In the genomic region with DNA sequence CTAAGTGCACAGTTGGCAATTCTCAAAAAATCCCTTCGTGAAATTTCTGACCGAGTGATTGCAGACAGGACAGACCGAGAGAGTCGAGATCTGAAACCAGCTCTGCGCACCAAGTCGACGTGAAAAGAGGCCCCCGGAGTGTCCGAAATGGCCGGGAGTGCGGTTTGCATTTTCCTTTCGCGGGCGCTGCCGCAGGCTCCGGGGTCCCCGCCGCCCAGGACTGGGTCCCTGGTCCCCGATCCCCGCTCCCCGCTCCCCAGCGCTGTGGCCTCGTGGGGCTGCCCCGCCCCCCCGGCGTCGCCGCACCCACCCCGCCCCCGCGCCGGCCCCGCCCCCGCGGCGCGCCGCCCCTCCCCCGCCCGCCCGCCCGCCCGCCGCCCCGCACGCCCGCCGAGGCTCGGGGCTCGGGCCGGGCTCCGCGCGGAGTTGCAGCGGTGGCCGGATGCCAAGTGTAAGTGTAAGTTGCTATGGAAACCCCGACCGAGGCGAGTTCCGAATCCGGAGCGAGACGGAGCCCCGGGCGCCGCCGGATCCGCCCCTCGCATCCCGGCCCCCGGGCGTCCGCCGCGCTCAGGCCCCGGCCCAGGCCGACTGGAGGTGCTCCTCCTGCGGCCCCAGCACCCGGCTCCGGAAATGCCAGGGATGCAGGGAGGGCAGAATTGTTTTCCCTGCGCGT, we compare ENCODE assay signal across 8 cellular contexts. TPM values are rescaled to one million over a fixed set of nuclear protein-coding genes. Genes with fewer than 3 reads are reported as not detected.
DNase-seq lines count a peak whose midpoint lies in the region; ATAC-seq, FAIRE-seq and TF ChIP-seq lines count a peak whose summit lies in the region.

No MANE protein-coding gene starts in this region.

- H3K36me3 Mint-ChIP-seq in activated CD4-positive, alpha-beta memory T cell treated with anti-CD3 and anti-CD28 coated beads for 36 hours, result peaks cover 27% of the 10 kb centered on the region

- intact Hi-C loops in activated CD4-positive, alpha-beta memory T cell treated with anti-CD3 and anti-CD28 coated beads for 36 hours (cut with micrococcal nuclease), result loop anchor here (1.0 to 2.0 kb wide), 3 partner anchors 8 to 15 kb away; partner anchors contain the start of gene COMMD3
- intact Hi-C loops in HepG2 (cut with micrococcal nuclease; ENCODE audit: unreplicated experiment), result loop anchor here (2.0 to 10.0 kb wide), 2 partner anchors 15 to 189 kb away; no protein-coding TSS in a partner anchor

- H3K4me1 Mint-ChIP-seq in activated CD4-positive, alpha-beta memory T cell treated with anti-CD3 and anti-CD28 coated beads for 36 hours (ENCODE audit: low read depth), result peaks cover 37% of the 10 kb centered on the region

- H3K27ac Mint-ChIP-seq in activated CD4-positive, alpha-beta memory T cell treated with anti-CD3 and anti-CD28 coated beads for 36 hours, result peak overlapping the region; percentile 76

- WGBS in HepG2 (ENCODE audit: low lambda C conversion rate), result 0% methylated on average over 11 of the region's 82 CpGs

- H3K9me3 Mint-ChIP-seq in activated CD4-positive, alpha-beta memory T cell treated with anti-CD3 and anti-CD28 coated beads for 36 hours, result no peaks in the 10 kb centered on the region

- ATAC-seq in GM18502 (IDR thresholded peaks at IDR 0.05; ENCODE audit: poor library complexity, unreplicated experiment) (peak; percentile 45), HG02884 (IDR thresholded peaks at IDR 0.05; ENCODE audit: unreplicated experiment) (peak; percentile 46), HepG2 (peak; percentile 85)

- H3K79me2 ChIP-seq in HepG2 (ENCODE audit: insufficient read depth, low read length), result peaks cover 30% of the 10 kb centered on the region

- no TSS peak for BruUV-seq in HepG2 (replicated peaks; lab: Mats Ljungman, UMichigan)

- H3K27me3 Mint-ChIP-seq in activated CD4-positive, alpha-beta memory T cell treated with anti-CD3 and anti-CD28 coated beads for 36 hours, result peaks cover 23% of the 10 kb centered on the region

- POLR2A ChIA-PET in activated CD4-positive, alpha-beta memory T cell treated with anti-CD3 and anti-CD28 coated beads for 36 hours (lab: Charles Lee), result interaction anchor here (1.7 to 1.8 kb wide), 2 partner anchors 9 to 15 kb away, joined by 9 to 10 read pairs; partner anchors contain the start of gene COMMD3
- POLR2A ChIA-PET in HepG2 (lab: Yijun Ruan, JAX), result interaction anchor here (1.5 to 2.4 kb wide), 2 partner anchors 10 to 15 kb away, joined by 5 to 15 read pairs; partner anchors contain the start of gene COMMD3

- no peak for TF ChIP-seq CTCF in HepG2 (CRISPR knock-in tag; IDR thresholded peaks at IDR 0.05)

- H3K9me3 ChIP-seq in duodenal mucosa (ENCODE audit: control insufficient read depth in 1 of 2, low read length in 2 of 2), result no peaks in the 10 kb centered on the region
- no peaks in the 10 kb centered on the region for H3K9me3 ChIP-seq in HepG2 (ENCODE audit: low read length)

- peaks cover 15 to 29% of the 10 kb centered on the region in 2 donors for H3K4me1 ChIP-seq in duodenal mucosa (ENCODE audit: control insufficient read depth in 1 of 2, insufficient read depth in 2 of 2, low read length in 2 of 2)
- peaks cover 38% of the 10 kb centered on the region for H3K4me1 ChIP-seq in HepG2 (ENCODE audit: insufficient read depth, low read length)

- no peak for TF ChIP-seq EP300 in HepG2 (IDR thresholded peaks at IDR 0.05; ENCODE audit: low read depth in 2 of 2, low read length in 2 of 2)
- TF ChIP-seq EP300 in HepG2 (CRISPR knock-in tag; IDR thresholded peaks at IDR 0.05; ENCODE audit: borderline replicate concordance), result no peak

- peak overlapping the region; percentile 46 to 61 for H3K9ac ChIP-seq in duodenal mucosa (ENCODE audit: low read depth in 1 of 2, low read length in 2 of 2)
- H3K9ac ChIP-seq in HepG2 (ENCODE audit: insufficient read depth, low read depth, low read length), result peak overlapping the region; percentile 70

- H3K36me3 ChIP-seq in duodenal mucosa (ENCODE audit: control insufficient read depth in 1 of 2, insufficient read depth in 2 of 2, low read length in 2 of 2) (peaks cover 14 to 15% of the 10 kb centered on the region in 2 donors), HepG2 (replicated peaks in 1 of 2; ENCODE audit: control insufficient read depth in 1 of 2, insufficient read depth in 2 of 2, low read length in 2 of 2) (peaks cover 0 to 15% of the 10 kb centered on the region in 2 experiments; a peak in 2 of 5 replicates)

- H3K4me2 ChIP-seq in HepG2 (ENCODE audit: low read depth, low read length), result peak overlapping the region; percentile 96

- in situ Hi-C loops in HepG2 (cut with HindIII; ENCODE audit: extremely low pct_ligation_motif_present, low pct_unique_long_range_greater_than_20kb), result no loop called here

- CTCF ChIA-PET in activated CD4-positive, alpha-beta memory T cell treated with anti-CD3 and anti-CD28 coated beads for 36 hours (lab: Charles Lee), result interaction anchor here (1.2 kb wide), 1 partner anchor 332 kb away, joined by 4 read pairs; no protein-coding TSS in a partner anchor
- CTCF ChIA-PET in HepG2 (lab: Yijun Ruan, JAX; ENCODE audit: low intra/inter-chr PET ratio, low total read pairs), result no interaction called here

- FAIRE-seq in HepG2 (lab: Jason Lieb, UNC), result no peak

- DNase-seq in 8988T (peak; percentile 95), NCI-H226 (peak; percentile 77), HepG2 (ENCODE audit: low spot score) (peak; percentile 61)
- DNase-seq in activated CD4-positive, alpha-beta memory T cell treated with anti-CD3 and anti-CD28 coated beads for 36 hours, result peak; percentile 80
- DNase-seq in stimulated activated CD4-positive, alpha-beta T cell treated with anti-CD3 and anti-CD28 coated beads, TNF-alpha, amount 100 ng/mL, for 1 hour (ENCODE audit: low read depth in 3 of 3, low spot score in 1 of 3), result peak; percentile 44 to 56 (median 52)

- no peak for TF ChIP-seq POLR2A in HepG2 (IDR thresholded peaks at IDR 0.05; ENCODE audit: insufficient read depth in 1 of 2, low read depth in 2 of 2, low read length in 2 of 2)

- no peak overlapping the region for H2AFZ ChIP-seq in HepG2 (ENCODE audit: low read length)

- H3K4me3 Mint-ChIP-seq in activated CD4-positive, alpha-beta memory T cell treated with anti-CD3 and anti-CD28 coated beads for 36 hours, result peak overlapping the region; percentile 91

- peak overlapping the region; percentile 44 for H3K27ac ChIP-seq in duodenal mucosa (ENCODE audit: low read depth, low read length)
- H3K27ac ChIP-seq in HepG2 (ENCODE audit: extremely low read length, insufficient read depth, low read length), result peak overlapping the region; percentile 56

- peak overlapping the region; percentile 71 to 76 for H3K4me3 ChIP-seq in duodenal mucosa (ENCODE audit: low read depth in 1 of 2, low read length in 2 of 2)
- H3K4me3 ChIP-seq in HepG2 (replicated peaks in 1 of 3; ENCODE audit: insufficient read depth in 1 of 3, low read depth in 2 of 3, low read length in 3 of 3), result peak overlapping the region; percentile 60 to 91 (median 79)

- H3K27me3 ChIP-seq in duodenal mucosa (ENCODE audit: control insufficient read depth in 1 of 2, insufficient read depth in 2 of 2, low read length in 2 of 2) (peaks cover 14 to 33% of the 10 kb centered on the region in 2 donors), HepG2 (ENCODE audit: control insufficient read depth in 1 of 2, insufficient read depth in 2 of 2, low read length in 2 of 2) (peaks cover 0 to 7% of the 10 kb centered on the region in 2 experiments; a peak in 2 of 5 replicates)

- TF ChIP-seq RAD21 in HepG2 (CRISPR knock-in tag; IDR thresholded peaks at IDR 0.05), result peak; percentile 37; the same call in 1 of the 2 replicates

- peaks cover 32% of the 10 kb centered on the region for H4K20me1 ChIP-seq in HepG2 (ENCODE audit: insufficient read depth, low read length)

RNA-seq across cellular contexts. Expression of gene BMI1, which starts 4.5 kb away (rescaled TPM):
- 10 to 100 TPM; 58.8 to 63.5 TPM for total RNA-seq in activated CD4-positive, alpha-beta memory T cell treated with anti-CD3 and anti-CD28 coated beads for 36 hours
- 44.0 and 46.3 TPM in 2 replicates for total RNA-seq in HepG2 (2016; rRNA removed; fragmentation: Illumina TruSeq; extraction: Trizol)
- total RNA-seq in HepG2 (2016; cell fraction: cytosol; rRNA removed; fragmentation: Illumina TruSeq; extraction: Trizol; ENCODE audit: low read depth), result 8.7 and 9.7 TPM in 2 replicates
- 41.7 and 51.3 TPM in 2 replicates for total RNA-seq in HepG2 (2016; cell fraction: insoluble cytoplasmic fraction; rRNA removed; fragmentation: Illumina TruSeq; extraction: Trizol)
- 45.9 and 47.6 TPM in 2 replicates for total RNA-seq in HepG2 (2016; cell fraction: membrane; rRNA removed; fragmentation: Illumina TruSeq; extraction: Trizol)
- total RNA-seq in HepG2 (2016; cell fraction: nucleus; rRNA removed; fragmentation: Illumina TruSeq; extraction: Trizol), result 35.5 and 44.2 TPM in 2 replicates
- 28.0 and 30.5 TPM in 2 replicates for polyA plus RNA-seq in HepG2 (2011; rRNA removed)
- polyA plus RNA-seq in HepG2 (2011; cell fraction: cytosol; rRNA removed), result 11.2 and 14.7 TPM in 2 replicates
- polyA plus RNA-seq in HepG2 (2011; cell fraction: nucleus; rRNA removed), result 33.2 and 46.3 TPM in 2 replicates
- 28.8 and 47.8 TPM in 2 replicates for polyA plus RNA-seq in HepG2 (2012)
- 8.6 and 9.9 TPM in 2 replicates for polyA plus RNA-seq in HepG2 (2016; cell fraction: cytosol; fragmentation: Illumina TruSeq; extraction: Trizol; ENCODE audit: low read depth)
- 49.7 and 50.7 TPM in 2 replicates for polyA plus RNA-seq in HepG2 (2016; cell fraction: insoluble cytoplasmic fraction; fragmentation: Illumina TruSeq; extraction: Trizol; ENCODE audit: low read depth)
- polyA plus RNA-seq in HepG2 (2016; cell fraction: membrane; fragmentation: Illumina TruSeq; extraction: Trizol; ENCODE audit: low read depth), result 28.7 and 33.7 TPM in 2 replicates
- 66.4 and 66.5 TPM in 2 replicates for polyA plus RNA-seq in HepG2 (2016; cell fraction: nucleus; fragmentation: Illumina TruSeq; extraction: Trizol; ENCODE audit: insufficient read depth, low read depth)
- 43.5 and 48.7 TPM in 2 replicates for polyA minus RNA-seq in HepG2 (2011; rRNA and poly(A)+ RNA removed; ENCODE audit: low replicate concordance)
- polyA minus RNA-seq in HepG2 (2011; cell fraction: cytosol; rRNA and poly(A)+ RNA removed), result 26.1 TPM in 2 replicates
- 33.6 and 33.9 TPM in 2 replicates for polyA minus RNA-seq in HepG2 (2011; cell fraction: nucleus; rRNA and poly(A)+ RNA removed)

RNA-seq across cellular contexts. Expression of gene COMMD3, which starts 9.2 kb away (rescaled TPM):
- 10 to 100 TPM; 84.6 to 91.4 TPM for total RNA-seq in activated CD4-positive, alpha-beta memory T cell treated with anti-CD3 and anti-CD28 coated beads for 36 hours
- 54.4 and 56.8 TPM in 2 replicates for total RNA-seq in HepG2 (2016; rRNA removed; fragmentation: Illumina TruSeq; extraction: Trizol)
- total RNA-seq in HepG2 (2016; cell fraction: cytosol; rRNA removed; fragmentation: Illumina TruSeq; extraction: Trizol; ENCODE audit: low read depth), result 15.2 and 17.8 TPM in 2 replicates
- total RNA-seq in HepG2 (2016; cell fraction: insoluble cytoplasmic fraction; rRNA removed; fragmentation: Illumina TruSeq; extraction: Trizol), result 55.9 and 59.6 TPM in 2 replicates
- total RNA-seq in HepG2 (2016; cell fraction: membrane; rRNA removed; fragmentation: Illumina TruSeq; extraction: Trizol), result 24.8 and 25.2 TPM in 2 replicates
- total RNA-seq in HepG2 (2016; cell fraction: nucleus; rRNA removed; fragmentation: Illumina TruSeq; extraction: Trizol), result 58.2 and 59.9 TPM in 2 replicates
- polyA plus RNA-seq in HepG2 (2011; rRNA removed), result 32.5 and 38.7 TPM in 2 replicates
- 13.0 and 16.4 TPM in 2 replicates for polyA plus RNA-seq in HepG2 (2011; cell fraction: cytosol; rRNA removed)
- 32.4 and 40.5 TPM in 2 replicates for polyA plus RNA-seq in HepG2 (2011; cell fraction: nucleus; rRNA removed)
- 26.8 and 37.6 TPM in 2 replicates for polyA plus RNA-seq in HepG2 (2012)
- polyA plus RNA-seq in HepG2 (2016; cell fraction: cytosol; fragmentation: Illumina TruSeq; extraction: Trizol; ENCODE audit: low read depth), result 16.4 and 19.0 TPM in 2 replicates
- polyA plus RNA-seq in HepG2 (2016; cell fraction: insoluble cytoplasmic fraction; fragmentation: Illumina TruSeq; extraction: Trizol; ENCODE audit: low read depth), result 54.7 and 56.3 TPM in 2 replicates
- 20.1 and 20.4 TPM in 2 replicates for polyA plus RNA-seq in HepG2 (2016; cell fraction: membrane; fragmentation: Illumina TruSeq; extraction: Trizol; ENCODE audit: low read depth)
- 76.7 and 77.8 TPM in 2 replicates for polyA plus RNA-seq in HepG2 (2016; cell fraction: nucleus; fragmentation: Illumina TruSeq; extraction: Trizol; ENCODE audit: insufficient read depth, low read depth)
- 3.1 and 6.1 TPM in 2 replicates for polyA minus RNA-seq in HepG2 (2011; rRNA and poly(A)+ RNA removed; ENCODE audit: low replicate concordance)
- 3.3 and 8.5 TPM in 2 replicates for polyA minus RNA-seq in HepG2 (2011; cell fraction: cytosol; rRNA and poly(A)+ RNA removed)
- 35.2 and 36.6 TPM in 2 replicates for polyA minus RNA-seq in HepG2 (2011; cell fraction: nucleus; rRNA and poly(A)+ RNA removed)

RNA-seq across cellular contexts. Expression of gene SPAG6, which starts 19.9 kb away (rescaled TPM):
- total RNA-seq in activated CD4-positive, alpha-beta memory T cell treated with anti-CD3 and anti-CD28 coated beads for 36 hours, result under 1 TPM in 1 of 2 experiments, not detected in 1; 0.24 TPM
- total RNA-seq in HepG2 (2016; rRNA removed; fragmentation: Illumina TruSeq; extraction: Trizol), result not detected in 2 replicates
- total RNA-seq in HepG2 (2016; cell fraction: cytosol; rRNA removed; fragmentation: Illumina TruSeq; extraction: Trizol; ENCODE audit: low read depth), result not detected in 2 replicates
- not detected in 2 replicates for total RNA-seq in HepG2 (2016; cell fraction: insoluble cytoplasmic fraction; rRNA removed; fragmentation: Illumina TruSeq; extraction: Trizol)
- not detected in 2 replicates for total RNA-seq in HepG2 (2016; cell fraction: membrane; rRNA removed; fragmentation: Illumina TruSeq; extraction: Trizol)
- total RNA-seq in HepG2 (2016; cell fraction: nucleus; rRNA removed; fragmentation: Illumina TruSeq; extraction: Trizol), result not detected in 2 replicates
- polyA plus RNA-seq in HepG2 (2011; rRNA removed), result not detected in 2 replicates
- not detected in 2 replicates for polyA plus RNA-seq in HepG2 (2011; cell fraction: cytosol; rRNA removed)
- not detected in 2 replicates for polyA plus RNA-seq in HepG2 (2011; cell fraction: nucleus; rRNA removed)
- polyA plus RNA-seq in HepG2 (2012), result not detected in 2 replicates
- polyA plus RNA-seq in HepG2 (2016; cell fraction: cytosol; fragmentation: Illumina TruSeq; extraction: Trizol; ENCODE audit: low read depth), result not detected in 2 replicates
- not detected in 2 replicates for polyA plus RNA-seq in HepG2 (2016; cell fraction: insoluble cytoplasmic fraction; fragmentation: Illumina TruSeq; extraction: Trizol; ENCODE audit: low read depth)
- polyA plus RNA-seq in HepG2 (2016; cell fraction: membrane; fragmentation: Illumina TruSeq; extraction: Trizol; ENCODE audit: low read depth), result not detected in 2 replicates
- polyA plus RNA-seq in HepG2 (2016; cell fraction: nucleus; fragmentation: Illumina TruSeq; extraction: Trizol; ENCODE audit: insufficient read depth, low read depth), result not detected in 2 replicates
- polyA minus RNA-seq in HepG2 (2011; rRNA and poly(A)+ RNA removed; ENCODE audit: low replicate concordance), result not detected in 2 replicates
- polyA minus RNA-seq in HepG2 (2011; cell fraction: cytosol; rRNA and poly(A)+ RNA removed), result not detected in 2 replicates
- polyA minus RNA-seq in HepG2 (2011; cell fraction: nucleus; rRNA and poly(A)+ RNA removed), result not detected in 2 replicates

Comparison
In these comparisons a context has a peak if more than half of its experiments do, and no peak if none do; other contexts are left out.
1. Peak in every context shown above with its lines: DNase-seq, ATAC-seq, H3K4me3 ChIP-seq and H3K27ac ChIP-seq.